In the genomic region with DNA sequence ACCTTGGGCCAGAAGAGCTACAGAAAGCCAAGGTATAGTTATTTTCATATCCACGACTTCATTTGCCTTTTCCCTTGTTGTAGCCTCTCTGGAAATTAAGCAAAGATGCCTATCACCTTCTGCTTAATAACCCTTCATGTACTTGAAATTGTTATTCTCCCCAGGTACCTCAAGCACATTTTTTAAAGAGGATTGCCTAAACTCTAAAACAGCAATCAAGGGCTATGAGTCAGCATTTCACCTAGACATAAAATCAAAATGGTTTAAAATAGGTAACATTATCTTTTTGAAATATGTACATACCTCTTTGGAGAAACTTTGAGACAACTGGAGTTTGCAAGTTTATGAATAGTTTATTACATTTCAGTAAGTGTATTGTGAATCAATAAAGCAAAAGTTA, we compare ENCODE assay signal across 1 cellular context.
TF ChIP-seq lines count a peak whose summit lies in the region.

No MANE protein-coding gene starts in this region.

TF ChIP-seq in HepG2, 621 proteins besides CTCF, POLR2A, EP300 and RAD21:
- TF ChIP-seq PPARG (CRISPR knock-in tag; conservative IDR thresholded peaks at IDR 0.05) (no peak), MATR3 (CRISPR knock-in tag; IDR thresholded peaks at IDR 0.05) (no peak), ZNF484 (CRISPR knock-in tag; IDR thresholded peaks at IDR 0.05; ENCODE audit: borderline replicate concordance, low read depth) (no peak), NFE2L2 (IDR thresholded peaks at IDR 0.05; ENCODE audit: low read length) (peak; percentile 52; the same call in 1 of the 2 replicates), ZNF12 (CRISPR knock-in tag; IDR thresholded peaks at IDR 0.05) (no peak), MAFG (CRISPR knock-in tag; IDR thresholded peaks at IDR 0.05) (no peak), POGZ (CRISPR knock-in tag; IDR thresholded peaks at IDR 0.05) (no peak), MAFK (conservative IDR thresholded peaks at IDR 0.05 in 1 of 2, IDR thresholded peaks at IDR 0.05 in 1 of 2; ENCODE audit: low read length in 2 of 2) (peak; percentile 64 to 68; a peak in 3 of 4 replicates), MAFF (IDR thresholded peaks at IDR 0.05; ENCODE audit: low read depth, low read length) (peak; percentile 28; the same call in 1 of the 2 replicates), FOXK2 (IDR thresholded peaks at IDR 0.05) (no peak)
- TF ChIP-seq, protein P1, sequence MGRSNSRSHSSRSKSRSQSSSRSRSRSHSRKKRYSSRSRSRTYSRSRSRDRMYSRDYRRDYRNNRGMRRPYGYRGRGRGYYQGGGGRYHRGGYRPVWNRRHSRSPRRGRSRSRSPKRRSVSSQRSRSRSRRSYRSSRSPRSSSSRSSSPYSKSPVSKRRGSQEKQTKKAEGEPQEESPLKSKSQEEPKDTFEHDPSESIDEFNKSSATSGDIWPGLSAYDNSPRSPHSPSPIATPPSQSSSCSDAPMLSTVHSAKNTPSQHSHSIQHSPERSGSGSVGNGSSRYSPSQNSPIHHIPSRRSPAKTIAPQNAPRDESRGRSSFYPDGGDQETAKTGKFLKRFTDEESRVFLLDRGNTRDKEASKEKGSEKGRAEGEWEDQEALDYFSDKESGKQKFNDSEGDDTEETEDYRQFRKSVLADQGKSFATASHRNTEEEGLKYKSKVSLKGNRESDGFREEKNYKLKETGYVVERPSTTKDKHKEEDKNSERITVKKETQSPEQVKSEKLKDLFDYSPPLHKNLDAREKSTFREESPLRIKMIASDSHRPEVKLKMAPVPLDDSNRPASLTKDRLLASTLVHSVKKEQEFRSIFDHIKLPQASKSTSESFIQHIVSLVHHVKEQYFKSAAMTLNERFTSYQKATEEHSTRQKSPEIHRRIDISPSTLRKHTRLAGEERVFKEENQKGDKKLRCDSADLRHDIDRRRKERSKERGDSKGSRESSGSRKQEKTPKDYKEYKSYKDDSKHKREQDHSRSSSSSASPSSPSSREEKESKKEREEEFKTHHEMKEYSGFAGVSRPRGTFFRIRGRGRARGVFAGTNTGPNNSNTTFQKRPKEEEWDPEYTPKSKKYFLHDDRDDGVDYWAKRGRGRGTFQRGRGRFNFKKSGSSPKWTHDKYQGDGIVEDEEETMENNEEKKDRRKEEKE (IDR thresholded peaks at IDR 0.05): 0 out of 2 replicates have a peak, but pooled peaks have one; percentile 2
- TF ChIP-seq, protein P2, sequence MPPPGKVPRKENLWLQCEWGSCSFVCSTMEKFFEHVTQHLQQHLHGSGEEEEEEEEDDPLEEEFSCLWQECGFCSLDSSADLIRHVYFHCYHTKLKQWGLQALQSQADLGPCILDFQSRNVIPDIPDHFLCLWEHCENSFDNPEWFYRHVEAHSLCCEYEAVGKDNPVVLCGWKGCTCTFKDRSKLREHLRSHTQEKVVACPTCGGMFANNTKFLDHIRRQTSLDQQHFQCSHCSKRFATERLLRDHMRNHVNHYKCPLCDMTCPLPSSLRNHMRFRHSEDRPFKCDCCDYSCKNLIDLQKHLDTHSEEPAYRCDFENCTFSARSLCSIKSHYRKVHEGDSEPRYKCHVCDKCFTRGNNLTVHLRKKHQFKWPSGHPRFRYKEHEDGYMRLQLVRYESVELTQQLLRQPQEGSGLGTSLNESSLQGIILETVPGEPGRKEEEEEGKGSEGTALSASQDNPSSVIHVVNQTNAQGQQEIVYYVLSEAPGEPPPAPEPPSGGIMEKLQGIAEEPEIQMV (CRISPR knock-in tag; IDR thresholded peaks at IDR 0.05; ENCODE audit: low read depth): no peak
- TF ChIP-seq, protein P3, sequence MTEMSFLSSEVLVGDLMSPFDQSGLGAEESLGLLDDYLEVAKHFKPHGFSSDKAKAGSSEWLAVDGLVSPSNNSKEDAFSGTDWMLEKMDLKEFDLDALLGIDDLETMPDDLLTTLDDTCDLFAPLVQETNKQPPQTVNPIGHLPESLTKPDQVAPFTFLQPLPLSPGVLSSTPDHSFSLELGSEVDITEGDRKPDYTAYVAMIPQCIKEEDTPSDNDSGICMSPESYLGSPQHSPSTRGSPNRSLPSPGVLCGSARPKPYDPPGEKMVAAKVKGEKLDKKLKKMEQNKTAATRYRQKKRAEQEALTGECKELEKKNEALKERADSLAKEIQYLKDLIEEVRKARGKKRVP (CRISPR knock-in tag; IDR thresholded peaks at IDR 0.05): no peak
